25 cellular contexts compared by ENCODE assay signal in genomic region chr18:29841631-29842030, GRCh38.
"Had no signal": no experiment of that assay in that cellular context is flagged by ENCODE, and none has a peak within 500 bp of the region (broad histone marks: within the 10 kb centered on the region; RNA-seq: fewer than 3 reads in every experiment).

No MANE protein-coding gene starts in this region.

- H3K27ac Mint-ChIP-seq: immature natural killer cell; memory B cell; natural killer cell; stimulated activated naive B cell treated with anti-CD40 and anti-IgM and Interleukin-4, amounts not matched to agents 10 μg/mL and 1 μg/mL and 100 μg/mL, for 72 hours; stimulated activated naive CD8-positive, alpha-beta T cell treated with anti-CD3 and anti-CD28 coated beads, Interleukin-15, Interleukin-2, amounts not matched to agents 100 ng/mL and 50 ng/mL, for 24 hours had no signal

- ATAC-seq: left ventricle myocardium superior; lower lobe of right lung; natural killer cell; psoas muscle; right cardiac atrium; stimulated activated naive B cell treated with anti-CD40 and anti-IgM and Interleukin-4, amounts not matched to agents 10 μg/mL and 1 μg/mL and 100 μg/mL, for 72 hours had no signal

- H3K27me3 Mint-ChIP-seq: memory B cell; stimulated activated naive B cell treated with anti-CD40 and anti-IgM and Interleukin-4, amounts not matched to agents 10 μg/mL and 1 μg/mL and 100 μg/mL, for 72 hours; stimulated activated naive CD8-positive, alpha-beta T cell treated with anti-CD3 and anti-CD28 coated beads, Interleukin-15, Interleukin-2, amounts not matched to agents 100 ng/mL and 50 ng/mL, for 24 hours had no signal

- H3K4me3 Mint-ChIP-seq: immature natural killer cell; memory B cell; natural killer cell; stimulated activated naive B cell treated with anti-CD40 and anti-IgM and Interleukin-4, amounts not matched to agents 10 μg/mL and 1 μg/mL and 100 μg/mL, for 72 hours; stimulated activated naive CD8-positive, alpha-beta T cell treated with anti-CD3 and anti-CD28 coated beads, Interleukin-15, Interleukin-2, amounts not matched to agents 100 ng/mL and 50 ng/mL, for 24 hours had no signal

- H3K4me3 ChIP-seq: coronary artery, lower lobe of right lung, ovary, psoas muscle, sigmoid colon, thoracic aorta, tibial nerve, upper lobe of left lung had no signal

- H3K4me1 Mint-ChIP-seq: immature natural killer cell; memory B cell; natural killer cell; stimulated activated naive B cell treated with anti-CD40 and anti-IgM and Interleukin-4, amounts not matched to agents 10 μg/mL and 1 μg/mL and 100 μg/mL, for 72 hours had no signal

- H3K36me3 Mint-ChIP-seq: immature natural killer cell; memory B cell; stimulated activated naive B cell treated with anti-CD40 and anti-IgM and Interleukin-4, amounts not matched to agents 10 μg/mL and 1 μg/mL and 100 μg/mL, for 72 hours had no signal

- H3K36me3 ChIP-seq: lower lobe of right lung, ovary, sigmoid colon, thoracic aorta, tibial nerve, upper lobe of left lung had no signal

- H3K27ac ChIP-seq: coronary artery, lower lobe of right lung, ovary, psoas muscle, sigmoid colon, thoracic aorta, tibial nerve, upper lobe of left lung had no signal

- H3K9me3 ChIP-seq: lower lobe of right lung, ovary, psoas muscle, sigmoid colon, thoracic aorta, tibial nerve, upper lobe of left lung had no signal

- H3K4me1 ChIP-seq: lower lobe of right lung, psoas muscle, sigmoid colon, tibial nerve, upper lobe of left lung had no signal

- H3K27me3 ChIP-seq: ovary, sigmoid colon, tibial nerve, upper lobe of left lung had no signal

- DNase-seq: dermis blood vessel endothelial cell; effector memory CD4-positive, alpha-beta T cell; hypothalamus; immature natural killer cell; islet precursor cell; kidney glomerular epithelial cell; left ventricle myocardium superior; lower lobe of right lung; natural killer cell; occipital lobe; ovary; posterior cingulate gyrus; psoas muscle; right cardiac atrium; sigmoid colon; small intestine; stimulated activated CD4-positive, alpha-beta T cell treated with anti-CD3 and anti-CD28 coated beads, Interleukin-15, amount 100 ng/mL, for 24 hours; stimulated activated CD4-positive, alpha-beta T cell treated with anti-CD3 and anti-CD28 coated beads, Interleukin-2, amount 100 ng/mL, for 48 hours; stimulated activated naive B cell treated with anti-CD40 and anti-IgM and Interleukin-4, amounts not matched to agents 10 μg/mL and 1 μg/mL and 100 μg/mL, for 72 hours; upper lobe of left lung had no signal
